ENCODE assay signal across 9 cellular contexts in the genomic region with DNA sequence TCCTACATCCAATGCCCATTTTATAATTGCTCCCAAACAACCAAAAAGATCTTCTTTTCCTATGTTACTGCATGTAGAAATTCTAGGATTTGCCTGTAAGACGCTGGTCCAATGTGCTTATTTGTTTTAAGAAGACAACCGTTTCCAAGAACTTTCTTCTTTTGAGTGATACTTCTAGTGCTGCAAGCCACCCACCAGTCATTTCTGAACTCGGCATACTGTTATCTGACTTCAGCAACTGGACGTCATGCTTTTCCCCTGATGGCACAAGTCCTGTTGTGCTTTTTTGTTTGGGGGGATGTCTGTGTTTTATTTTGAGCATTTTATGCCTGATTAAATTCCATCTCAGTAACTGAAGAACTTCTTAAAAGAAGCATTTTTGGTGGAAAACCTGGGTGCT.
"Had no signal": no experiment of that assay in that cellular context is flagged by ENCODE, and none has a peak within 500 bp of the region (broad histone marks: within the 10 kb centered on the region; RNA-seq: fewer than 3 reads in every experiment).

No MANE protein-coding gene starts in this region.

- H3K4me3 ChIP-seq: GM23248, HAP-1 had no signal

- H3K36me3 ChIP-seq: HAP-1 had no signal

- H3K27ac ChIP-seq: GM23248, HL-60, KMS-11 had no signal

- H3K4me1 ChIP-seq: HAP-1 had no signal

- FAIRE-seq: HepG2 had no signal

- DNase-seq: GM23248, GOT3, H7, KBM-7 had no signal

- H3K9me3 ChIP-seq: HAP-1 had no signal

- ATAC-seq: HCT116, HepG2 had no signal
